Comparison of ENCODE assay signal across 9 cellular contexts in genomic region chr19:48321622-48322591, GRCh38. TPM values are rescaled to one million over a fixed set of nuclear protein-coding genes. Genes with fewer than 3 reads are reported as not detected.
DNase-seq lines count a peak whose midpoint lies in the region; ATAC-seq and TF ChIP-seq lines count a peak whose summit lies in the region.
"Had no signal": no experiment of that assay in that cellular context is flagged by ENCODE, and none has a peak within 500 bp of the region (broad histone marks: within the 10 kb centered on the region; RNA-seq: fewer than 3 reads in every experiment).

No MANE protein-coding gene starts in this region.

- H3K4me3 ChIP-seq in liver (ENCODE audit: low read depth in 1 of 3, low read length in 3 of 3), result peak overlapping the region; percentile 44 to 70 (median 51)

- H3K9ac ChIP-seq in liver (ENCODE audit: low read depth in 1 of 2, low read length in 2 of 2), result peak overlapping the region; percentile 72 to 88

- 4% methylated on average over 63 of the region's 63 CpGs for WGBS in liver

- peaks cover 32% of the 10 kb centered on the region for H3K36me3 Mint-ChIP-seq in dendritic cell treated with granulocyte-macrophage colony-stimulating factor and Interleukin-4, amounts not matched to agents 40 ng/mL and 50 ng/mL, for 4 days (ENCODE audit: low read depth)

- H3K27me3 ChIP-seq in liver (ENCODE audit: control insufficient read depth in 4 of 4, insufficient read depth in 4 of 4, low read length in 3 of 4), result no peaks in the 10 kb centered on the region

- peaks cover 4% of the 10 kb centered on the region for H3K27me3 Mint-ChIP-seq in dendritic cell treated with granulocyte-macrophage colony-stimulating factor and Interleukin-4, amounts not matched to agents 40 ng/mL and 50 ng/mL, for 4 days

- no peak for TF ChIP-seq CTCF in liver (IDR thresholded peaks at IDR 0.05; ENCODE audit: low read depth, low read length, missing input control)

- peak overlapping the region; percentile 95 to 99 for H3K27ac ChIP-seq in liver (ENCODE audit: low read depth in 1 of 2, low read length in 2 of 2)

- no peaks in the 10 kb centered on the region for H3K9me3 ChIP-seq in liver (ENCODE audit: control insufficient read depth in 4 of 4, low read length in 3 of 4)

- intact Hi-C loops in dendritic cell treated with granulocyte-macrophage colony-stimulating factor and Interleukin-4, amounts not matched to agents 40 ng/mL and 50 ng/mL, for 4 days (cut with micrococcal nuclease), result loop anchor here (1.0 to 5.0 kb wide), 2 partner anchors 11 to 70 kb away; partner anchors contain the start of genes GRIN2D and KDELR1

- DNase-seq in CD1c-positive myeloid dendritic cell (ENCODE audit: extremely low spot score) (peak; percentile 98), NCI-H69 (lab: John Stamatoyannopoulos, UW) (peak; percentile 99)
- DNase-seq in activated CD4-positive, alpha-beta T cell treated with anti-CD3 and anti-CD28 coated beads, Interleukin-2, amount 50 U/mL, for 1 hour, result peak; percentile 100
- DNase-seq in stimulated activated CD4-positive, alpha-beta T cell treated with anti-CD3 and anti-CD28 coated beads, Interleukin-2, amount 100 ng/mL, for 48 hours, result peak; percentile 96 to 97

- H3K4me3 Mint-ChIP-seq in dendritic cell treated with granulocyte-macrophage colony-stimulating factor and Interleukin-4, amounts not matched to agents 40 ng/mL and 50 ng/mL, for 4 days, result peak overlapping the region; percentile 86

- H3K27ac Mint-ChIP-seq in dendritic cell treated with granulocyte-macrophage colony-stimulating factor and Interleukin-4, amounts not matched to agents 40 ng/mL and 50 ng/mL, for 4 days, result peak overlapping the region; percentile 94

- H3K9me3 Mint-ChIP-seq in dendritic cell treated with granulocyte-macrophage colony-stimulating factor and Interleukin-4, amounts not matched to agents 40 ng/mL and 50 ng/mL, for 4 days, result no peaks in the 10 kb centered on the region

- peak in 1 of 2 donors; percentile 34 for TF ChIP-seq RAD21 in liver (IDR thresholded peaks at IDR 0.05)

- ATAC-seq in GM19397 (IDR thresholded peaks at IDR 0.05; ENCODE audit: unreplicated experiment) (peak; percentile 56), HG03558 (IDR thresholded peaks at IDR 0.05; ENCODE audit: extremely low read depth, unreplicated experiment) (peak; percentile 33)

- H3K4me1 ChIP-seq in liver (ENCODE audit: control insufficient read depth in 4 of 4, insufficient read depth in 4 of 4, low read length in 3 of 4), result peaks cover 3 to 15% (median 5%) of the 10 kb centered on the region in 4 donors

- H3K36me3 ChIP-seq in liver (ENCODE audit: control insufficient read depth in 4 of 4, insufficient read depth in 3 of 4, low read depth in 1 of 4, low read length in 3 of 4), result no peaks in the 10 kb centered on the region

- H3K4me1 Mint-ChIP-seq in dendritic cell treated with granulocyte-macrophage colony-stimulating factor and Interleukin-4, amounts not matched to agents 40 ng/mL and 50 ng/mL, for 4 days (ENCODE audit: low read depth), result peaks cover 61% of the 10 kb centered on the region

TF ChIP-seq in liver, 16 proteins besides CTCF, POLR2A, EP300 and RAD21:
- TF ChIP-seq, protein P1, sequence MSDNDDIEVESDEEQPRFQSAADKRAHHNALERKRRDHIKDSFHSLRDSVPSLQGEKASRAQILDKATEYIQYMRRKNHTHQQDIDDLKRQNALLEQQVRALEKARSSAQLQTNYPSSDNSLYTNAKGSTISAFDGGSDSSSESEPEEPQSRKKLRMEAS (IDR thresholded peaks at IDR 0.05), result peak; percentile 60
- TF ChIP-seq JUND (IDR thresholded peaks at IDR 0.05), result no peak
- peak; percentile 75 to 85 for TF ChIP-seq EGR1 (IDR thresholded peaks at IDR 0.05; ENCODE audit: low read depth in 2 of 2)
- no peak for TF ChIP-seq FOXA1 (IDR thresholded peaks at IDR 0.05)
- TF ChIP-seq GABPA (IDR thresholded peaks at IDR 0.05 in 1 of 2, conservative IDR thresholded peaks at IDR 0.05 in 1 of 2), result peak in 1 of 2 donors; percentile 78
- TF ChIP-seq YY1 (IDR thresholded peaks at IDR 0.05), result peak; percentile 79
- no peak for TF ChIP-seq ZBTB33 (IDR thresholded peaks at IDR 0.05)
- TF ChIP-seq TAF1 (conservative IDR thresholded peaks at IDR 0.05), result no peak
- TF ChIP-seq FOXA2 (IDR thresholded peaks at IDR 0.05), result no peak
- TF ChIP-seq, protein P2, sequence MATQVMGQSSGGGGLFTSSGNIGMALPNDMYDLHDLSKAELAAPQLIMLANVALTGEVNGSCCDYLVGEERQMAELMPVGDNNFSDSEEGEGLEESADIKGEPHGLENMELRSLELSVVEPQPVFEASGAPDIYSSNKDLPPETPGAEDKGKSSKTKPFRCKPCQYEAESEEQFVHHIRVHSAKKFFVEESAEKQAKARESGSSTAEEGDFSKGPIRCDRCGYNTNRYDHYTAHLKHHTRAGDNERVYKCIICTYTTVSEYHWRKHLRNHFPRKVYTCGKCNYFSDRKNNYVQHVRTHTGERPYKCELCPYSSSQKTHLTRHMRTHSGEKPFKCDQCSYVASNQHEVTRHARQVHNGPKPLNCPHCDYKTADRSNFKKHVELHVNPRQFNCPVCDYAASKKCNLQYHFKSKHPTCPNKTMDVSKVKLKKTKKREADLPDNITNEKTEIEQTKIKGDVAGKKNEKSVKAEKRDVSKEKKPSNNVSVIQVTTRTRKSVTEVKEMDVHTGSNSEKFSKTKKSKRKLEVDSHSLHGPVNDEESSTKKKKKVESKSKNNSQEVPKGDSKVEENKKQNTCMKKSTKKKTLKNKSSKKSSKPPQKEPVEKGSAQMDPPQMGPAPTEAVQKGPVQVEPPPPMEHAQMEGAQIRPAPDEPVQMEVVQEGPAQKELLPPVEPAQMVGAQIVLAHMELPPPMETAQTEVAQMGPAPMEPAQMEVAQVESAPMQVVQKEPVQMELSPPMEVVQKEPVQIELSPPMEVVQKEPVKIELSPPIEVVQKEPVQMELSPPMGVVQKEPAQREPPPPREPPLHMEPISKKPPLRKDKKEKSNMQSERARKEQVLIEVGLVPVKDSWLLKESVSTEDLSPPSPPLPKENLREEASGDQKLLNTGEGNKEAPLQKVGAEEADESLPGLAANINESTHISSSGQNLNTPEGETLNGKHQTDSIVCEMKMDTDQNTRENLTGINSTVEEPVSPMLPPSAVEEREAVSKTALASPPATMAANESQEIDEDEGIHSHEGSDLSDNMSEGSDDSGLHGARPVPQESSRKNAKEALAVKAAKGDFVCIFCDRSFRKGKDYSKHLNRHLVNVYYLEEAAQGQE (IDR thresholded peaks at IDR 0.05), result no peak
- no peak for TF ChIP-seq ATF3 (IDR thresholded peaks at IDR 0.05)
- TF ChIP-seq HNF4A (conservative IDR thresholded peaks at IDR 0.05), result no peak
- peak in 1 of 2 donors; percentile 16 for TF ChIP-seq RXRA (IDR thresholded peaks at IDR 0.05)
- no peak for TF ChIP-seq NR2F2 (IDR thresholded peaks at IDR 0.05)
- TF ChIP-seq HNF4G (IDR thresholded peaks at IDR 0.05), result no peak
- TF ChIP-seq SP1 (IDR thresholded peaks at IDR 0.05), result peak; percentile 82

RNA-seq across cellular contexts. Expression of gene EMP3, which starts 3.4 kb away (rescaled TPM):
- total RNA-seq in liver, result 10 to 100 TPM in 1 of 2 donors, 1 to 10 TPM in 1; 4.5 to 16.6 TPM
- polyA plus RNA-seq in liver, result 10 to 100 TPM; 11.3 to 12.1 TPM

RNA-seq across cellular contexts. Expression of gene TMEM143, which starts 41.8 kb away (rescaled TPM):
- 1 to 10 TPM; 3.2 to 5.4 TPM for total RNA-seq in liver
- polyA plus RNA-seq in liver, result 10 to 100 TPM in 1 of 2 donors, 1 to 10 TPM in 1; 7.9 to 10.2 TPM

RNA-seq across cellular contexts. Expression of gene SYNGR4, which starts 42.3 kb away (rescaled TPM):
- not detected for total RNA-seq in liver
- polyA plus RNA-seq in liver, result under 1 TPM in 1 of 2 donors, not detected in 1; 0.09 TPM
- total RNA-seq: subcutaneous adipose tissue had no signal

RNA-seq across cellular contexts. Expression of gene ZNF114, which starts 52.0 kb away (rescaled TPM):
- 1 to 10 TPM in 1 of 2 donors, under 1 TPM in 1; 0.08 to 1.1 TPM for total RNA-seq in liver
- polyA plus RNA-seq in liver, result under 1 TPM; 0.07 TPM

Comparison
In these comparisons a context has a peak if more than half of its experiments do, and no peak if none do; other contexts are left out.
1. Peak in every context shown above with its lines: DNase-seq, ATAC-seq, H3K4me3 ChIP-seq and H3K27ac ChIP-seq.